In genomic region chr20:48139262-48140041, GRCh38 we compare ENCODE assay signal across 1 cellular context.
TF ChIP-seq lines count a peak whose summit lies in the region.

No MANE protein-coding gene starts in this region.

TF ChIP-seq in K562, 482 proteins besides CTCF, POLR2A, EP300 and RAD21 (continued from another document and continues in another):
- TF ChIP-seq HES1 (IDR thresholded peaks at IDR 0.05; ENCODE audit: low read depth) (no peak), HOXB6 (CRISPR knock-in tag; IDR thresholded peaks at IDR 0.05; ENCODE audit: borderline replicate concordance) (peak; percentile 98), SMARCE1 (IDR thresholded peaks at IDR 0.05) (no peak; the same call in 1 of the 2 replicates), ZBTB5 (IDR thresholded peaks at IDR 0.05) (no peak), ZNF277 (CRISPR knock-in tag; IDR thresholded peaks at IDR 0.05; ENCODE audit: borderline replicate concordance) (no peak), ZBTB49 (CRISPR knock-in tag; IDR thresholded peaks at IDR 0.05; ENCODE audit: borderline replicate concordance) (no peak), TAF9B (IDR thresholded peaks at IDR 0.05; ENCODE audit: partially characterized antibody) (no peak), ATF1 (CRISPR knock-in tag; IDR thresholded peaks at IDR 0.05) (no peak), ATF1 (tag; IDR thresholded peaks at IDR 0.05) (peak; percentile 85), EHMT2 (IDR thresholded peaks at IDR 0.05) (no peak), RBM17 (IDR thresholded peaks at IDR 0.05; ENCODE audit: borderline replicate concordance, low read depth, low read length) (no peak), ZNF449 (CRISPR knock-in tag; IDR thresholded peaks at IDR 0.05) (peak; percentile 100), ARID3B (CRISPR knock-in tag; IDR thresholded peaks at IDR 0.05; ENCODE audit: borderline replicate concordance) (peak; percentile 99), RFX7 (CRISPR knock-in tag; IDR thresholded peaks at IDR 0.05) (peak; percentile 91), ILK (tag; IDR thresholded peaks at IDR 0.05; ENCODE audit: borderline replicate concordance, low read depth) (peak; percentile 82), PKNOX1 (IDR thresholded peaks at IDR 0.05) (peak; percentile 48), NFE2 (IDR thresholded peaks at IDR 0.05; ENCODE audit: low read depth) (no peak), U2AF2 (optimal IDR thresholded peaks at IDR 0.05; ENCODE audit: low read depth, low read length) (no peak), MGA (IDR thresholded peaks at IDR 0.05) (no peak), IRF1 (CRISPR knock-in tag; IDR thresholded peaks at IDR 0.05; ENCODE audit: borderline replicate concordance) (no peak), MED1 (CRISPR knock-in tag; IDR thresholded peaks at IDR 0.05; ENCODE audit: borderline replicate concordance) (no peak)
